9 cellular contexts compared by ENCODE assay signal in the genomic region with DNA sequence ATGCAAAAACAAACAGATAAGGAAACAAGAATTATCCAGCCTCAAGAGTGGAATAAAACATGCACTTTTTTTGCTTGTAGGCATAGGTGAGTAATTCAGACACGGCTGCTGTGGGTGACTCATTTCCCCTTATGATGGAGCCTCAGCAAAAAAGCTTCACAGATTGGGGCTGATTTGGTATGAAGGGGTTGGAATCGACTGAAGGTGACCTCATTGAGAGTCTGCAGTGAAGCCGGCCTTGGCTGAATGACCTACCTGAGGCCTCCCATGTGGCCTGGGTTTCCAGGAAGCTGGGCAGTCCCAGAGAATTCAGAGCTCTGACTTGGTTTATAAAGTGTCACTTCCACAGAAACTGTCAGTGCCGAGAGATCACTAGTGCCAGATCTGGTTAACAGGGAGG. TPM values are rescaled to one million over a fixed set of nuclear protein-coding genes. Genes with fewer than 3 reads are reported as not detected.
A peak's percentile ranks its signal among the peaks of the same experiment; 100 is the strongest.
DNase-seq lines count a peak whose midpoint lies in the region; ATAC-seq and TF ChIP-seq lines count a peak whose summit lies in the region.
"Had no signal": no experiment of that assay in that cellular context is flagged by ENCODE, and none has a peak within 500 bp of the region (broad histone marks: within the 10 kb centered on the region; RNA-seq: fewer than 3 reads in every experiment).

No MANE protein-coding gene starts in this region.

- no peaks in the 10 kb centered on the region for H3K27me3 ChIP-seq in HCT116 (ENCODE audit: insufficient read depth, low read length)
- H3K27me3 ChIP-seq in foreskin keratinocyte = no peaks in the 10 kb centered on the region
- no peaks in the 10 kb centered on the region for H3K27me3 ChIP-seq in right lobe of liver

- H3K27ac ChIP-seq in HCT116 (ENCODE audit: low read depth, low read length) (no peak overlapping the region), foreskin keratinocyte (peak overlapping the region; percentile 50), right lobe of liver (no peak overlapping the region)

- intact Hi-C loops in HCT116 (cut with micrococcal nuclease) (no loop called here), right lobe of liver (cut with DNase I) (no loop called here)

- peak overlapping the region; percentile 74 for H2AFZ ChIP-seq in HCT116 (ENCODE audit: low read depth, low read length, poor library complexity, severe bottlenecking)

- peaks cover 6 to 24% of the 10 kb centered on the region in 2 experiments for H3K4me1 ChIP-seq in HCT116 (ENCODE audit: control insufficient read depth in 1 of 2, insufficient read depth in 2 of 2, low read length in 2 of 2)
- peaks cover 13% of the 10 kb centered on the region for H3K4me1 ChIP-seq in foreskin keratinocyte
- no peaks in the 10 kb centered on the region for H3K4me1 ChIP-seq in right lobe of liver

- H3K36me3 ChIP-seq in HCT116 (ENCODE audit: control insufficient read depth in 1 of 2, insufficient read depth in 2 of 2, low read length in 2 of 2) (no peaks in the 10 kb centered on the region), right lobe of liver (no peaks in the 10 kb centered on the region)

- CTCF ChIA-PET in HCT116 (lab: Charles Lee) = interaction anchor here (0.8 to 1.8 kb wide), 5 partner anchors 9 to 212 kb away, joined by 3 to 11 read pairs (median 5); no protein-coding TSS in a partner anchor

- no peak for TF ChIP-seq RAD21 in HCT116 (IDR thresholded peaks at IDR 0.05; ENCODE audit: low read depth)

- POLR2A ChIA-PET in HCT116 (lab: Charles Lee) = interaction anchor here (1.3 kb wide), 1 partner anchor 17 kb away, joined by 4 read pairs; no protein-coding TSS in a partner anchor

- no peaks in the 10 kb centered on the region for H3K79me2 ChIP-seq in HCT116 (ENCODE audit: insufficient read depth, low read length)

- H3K4me3 ChIP-seq in HCT116 (replicated peaks in 1 of 2; ENCODE audit: low read depth in 1 of 2, low read length in 2 of 2) (no peak overlapping the region), right lobe of liver (no peak overlapping the region)

- DNase-seq in 8988T = peak; percentile 30
- DNase-seq in HCT116 (ENCODE audit: low read depth, low spot score) = peak; percentile 22
- peak; percentile 20 to 42 (median 36) for DNase-seq in activated CD8-positive, alpha-beta memory T cell treated with anti-CD3 and anti-CD28 coated beads for 48 hours (ENCODE audit: low read depth in 2 of 3, low spot score in 2 of 3)
- peak; percentile 75 to 90 for DNase-seq in foreskin keratinocyte
- no peak for DNase-seq in SK-N-DZ (ENCODE audit: low spot score)
- DNase-seq in right lobe of liver = no peak
- DNase-seq in anterior cingulate cortex (lab: John Stamatoyannopoulos, UW) = no peak

- H3K9ac ChIP-seq in HCT116 (ENCODE audit: low read length) = no peak overlapping the region

- no peak for ATAC-seq in HCT116
- ATAC-seq in foreskin keratinocyte = peak; percentile 89
- ATAC-seq in right lobe of liver = no peak
- ATAC-seq in GM18858 (IDR thresholded peaks at IDR 0.05; ENCODE audit: unreplicated experiment) = no peak

- no peak for TF ChIP-seq CTCF in HCT116 (IDR thresholded peaks at IDR 0.05 in 2 of 3, conservative IDR thresholded peaks at IDR 0.05 in 1 of 3; ENCODE audit: borderline replicate concordance in 1 of 3, insufficient read depth in 1 of 3, low read depth in 2 of 3, low read length in 2 of 3)
- TF ChIP-seq CTCF in foreskin keratinocyte (conservative IDR thresholded peaks at IDR 0.05) = no peak
- no peak for TF ChIP-seq CTCF in right lobe of liver (IDR thresholded peaks at IDR 0.05)

- no peaks in the 10 kb centered on the region for H4K20me1 ChIP-seq in HCT116 (ENCODE audit: insufficient read depth)

- BruUV-seq in HCT116 (replicated peaks; lab: Mats Ljungman, UMichigan) = no TSS peak

- no peaks in the 10 kb centered on the region for H3K9me3 ChIP-seq in HCT116 (ENCODE audit: control insufficient read depth in 1 of 2, insufficient read depth in 1 of 2, low read depth in 1 of 2, low read length in 2 of 2)
- H3K9me3 ChIP-seq in right lobe of liver = no peaks in the 10 kb centered on the region

- no peak for TF ChIP-seq POLR2A in HCT116 (IDR thresholded peaks at IDR 0.05; ENCODE audit: borderline replicate concordance, extremely low read depth, insufficient read depth, insufficient read length)
- no peak for TF ChIP-seq POLR2A in right lobe of liver (IDR thresholded peaks at IDR 0.05)

- WGBS in right lobe of liver (ENCODE audit: insufficient coverage, low coverage, low lambda C conversion rate, missing lambda C conversion rate) = 48% methylated on average over 4 of the region's 4 CpGs

- H3K4me2 ChIP-seq in HCT116 (ENCODE audit: low read length) = peak overlapping the region; percentile 63

- no peaks in the 10 kb centered on the region for H3K9me2 ChIP-seq in HCT116 (ENCODE audit: insufficient read depth)

- RAD21 ChIA-PET in HCT116 (lab: Charles Lee; ENCODE audit: low non-redundant PET in 1 of 2, low total read pairs in 2 of 2, uncharacterized antibody in 2 of 2, unreplicated experiment in 2 of 2) = no interaction called here

TF ChIP-seq in HCT116, 20 proteins besides CTCF, POLR2A, EP300 and RAD21:
- TF ChIP-seq FOSL1 (IDR thresholded peaks at IDR 0.05; ENCODE audit: low read depth) = peak; percentile 63
- peak; percentile 59; the same call in 1 of the 2 replicates for TF ChIP-seq JUND (IDR thresholded peaks at IDR 0.05)
- TF ChIP-seq SP1 (IDR thresholded peaks at IDR 0.05; ENCODE audit: low read depth) = no peak
- TF ChIP-seq, protein P1, sequence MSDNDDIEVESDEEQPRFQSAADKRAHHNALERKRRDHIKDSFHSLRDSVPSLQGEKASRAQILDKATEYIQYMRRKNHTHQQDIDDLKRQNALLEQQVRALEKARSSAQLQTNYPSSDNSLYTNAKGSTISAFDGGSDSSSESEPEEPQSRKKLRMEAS (IDR thresholded peaks at IDR 0.05) = 0 out of 2 replicates have a peak, but pooled peaks have one; percentile 11
TF ChIP-seq in HCT116: peak in this region for 3.

RNA-seq across cellular contexts. Expression of gene VPREB1, which starts 34.2 kb away (rescaled TPM):
- total RNA-seq in HCT116 (2021; ENCODE audit: unreplicated experiment) (not detected), foreskin keratinocyte (not detected in 2 replicates), right lobe of liver (not detected)
- not detected in 2 replicates for polyA plus RNA-seq in HCT116 (2012)
- polyA plus RNA-seq in foreskin keratinocyte = not detected in 2 replicates
- not detected in 2 replicates for polyA plus RNA-seq in SK-N-DZ (2014; cell fraction: cytosol; rRNA removed)
- not detected in 2 replicates for polyA plus RNA-seq in SK-N-DZ (2014; cell fraction: nucleus; rRNA removed)
- total RNA-seq: subcutaneous adipose tissue had no signal

Comparison
In these comparisons a context has a peak if more than half of its experiments do, and no peak if none do; other contexts are left out.
1. DNase-seq: peak in 8988T (single experiment), HCT116 (single experiment), activated CD8-positive, alpha-beta memory T cell treated with anti-CD3 and anti-CD28 coated beads for 48 hours (3 of 3) and foreskin keratinocyte (2 of 2); none in SK-N-DZ (single experiment), right lobe of liver (0 of 3) and anterior cingulate cortex (0 of 58).